Comparison of ENCODE assay signal across 8 cellular contexts in the genomic region with DNA sequence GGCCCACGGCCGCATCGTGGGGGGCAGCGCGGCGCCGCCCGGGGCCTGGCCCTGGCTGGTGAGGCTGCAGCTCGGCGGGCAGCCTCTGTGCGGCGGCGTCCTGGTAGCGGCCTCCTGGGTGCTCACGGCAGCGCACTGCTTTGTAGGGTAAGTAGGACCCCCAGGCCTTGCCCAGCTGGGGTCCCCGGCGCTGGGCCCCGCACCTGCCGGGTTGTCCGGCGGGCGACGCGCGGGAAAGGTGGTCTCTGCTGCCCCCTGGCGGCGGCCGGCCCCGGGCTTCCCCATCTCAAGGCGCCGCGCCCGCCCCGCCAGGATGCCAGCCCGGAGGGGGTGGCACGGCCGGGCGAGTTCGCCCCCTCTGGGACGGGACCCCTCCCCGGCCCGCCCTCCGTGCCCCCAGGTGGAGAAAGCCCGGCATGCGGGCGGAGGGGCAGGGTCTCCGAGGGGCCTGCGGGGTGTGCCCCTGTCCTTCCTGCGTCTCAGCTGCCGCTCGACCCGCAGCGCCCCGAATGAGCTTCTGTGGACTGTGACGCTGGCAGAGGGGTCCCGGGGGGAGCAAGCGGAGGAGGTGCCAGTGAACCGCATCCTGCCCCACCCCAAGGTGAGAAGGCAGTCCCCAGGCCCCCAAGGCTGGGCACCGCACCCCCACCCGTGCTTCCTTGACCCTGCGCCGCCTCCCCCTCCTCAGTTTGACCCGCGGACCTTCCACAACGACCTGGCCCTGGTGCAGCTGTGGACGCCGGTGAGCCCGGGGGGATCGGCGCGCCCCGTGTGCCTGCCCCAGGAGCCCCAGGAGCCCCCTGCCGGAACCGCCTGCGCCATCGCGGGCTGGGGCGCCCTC. TPM values are rescaled to one million over a fixed set of nuclear protein-coding genes. Genes with fewer than 3 reads are reported as not detected.
A peak's percentile ranks its signal among the peaks of the same experiment; 100 is the strongest.
DNase-seq lines count a peak whose midpoint lies in the region; ATAC-seq and TF ChIP-seq lines count a peak whose summit lies in the region.

No MANE protein-coding gene starts in this region.

- TF ChIP-seq CTCF in CD4-positive, alpha-beta T cell (IDR thresholded peaks at IDR 0.05), result peak; percentile 79
- peak; percentile 90 for TF ChIP-seq CTCF in coronary artery (IDR thresholded peaks at IDR 0.05)

- H3K9me3 Mint-ChIP-seq in CD4-positive, alpha-beta T cell, result no peaks in the 10 kb centered on the region
- no peaks in the 10 kb centered on the region for H3K9me3 Mint-ChIP-seq in activated CD4-positive, alpha-beta T cell treated with anti-CD3 and anti-CD28 coated beads for 36 hours (ENCODE audit: low read depth)

- H3K4me3 ChIP-seq in coronary artery, result peak overlapping the region; percentile 65

- peaks cover 6% of the 10 kb centered on the region for H3K4me1 Mint-ChIP-seq in CD4-positive, alpha-beta T cell (ENCODE audit: low read depth)
- peaks cover 6% of the 10 kb centered on the region for H3K4me1 Mint-ChIP-seq in activated CD4-positive, alpha-beta T cell treated with anti-CD3 and anti-CD28 coated beads for 36 hours

- no peaks in the 10 kb centered on the region for H3K36me3 Mint-ChIP-seq in CD4-positive, alpha-beta T cell (ENCODE audit: low read depth)
- no peaks in the 10 kb centered on the region for H3K36me3 Mint-ChIP-seq in activated CD4-positive, alpha-beta T cell treated with anti-CD3 and anti-CD28 coated beads for 36 hours (ENCODE audit: low read depth)

- H3K27ac Mint-ChIP-seq in CD4-positive, alpha-beta T cell, result no peak overlapping the region
- no peak overlapping the region for H3K27ac Mint-ChIP-seq in activated CD4-positive, alpha-beta T cell treated with anti-CD3 and anti-CD28 coated beads for 36 hours

- intact Hi-C loops in CD4-positive, alpha-beta T cell (cut with DNase I, micrococcal nuclease), result loop anchor here (2.0 to 10.0 kb wide), 4 partner anchors 75 to 615 kb away; a partner anchor contains a TSS
- intact Hi-C loops in activated CD4-positive, alpha-beta T cell treated with anti-CD3 and anti-CD28 coated beads for 36 hours (cut with DNase I, micrococcal nuclease), result loop anchor here (1.0 to 5.0 kb wide), 5 partner anchors 19 to 615 kb away; a partner anchor contains a TSS

- peaks cover 44% of the 10 kb centered on the region for H3K27me3 ChIP-seq in CD4-positive, alpha-beta T cell (ENCODE audit: control insufficient read depth, insufficient read depth, low read length)

- CTCF ChIA-PET in CD4-positive, alpha-beta T cell (lab: Charles Lee), result interaction anchor here (0.8 to 1.1 kb wide), 3 partner anchors 28 to 622 kb away, joined by 3 to 4 read pairs (median 3); a partner anchor contains a TSS
- CTCF ChIA-PET in activated CD4-positive, alpha-beta T cell treated with anti-CD3 and anti-CD28 coated beads for 36 hours (lab: Charles Lee), result interaction anchor here (0.6 to 1.4 kb wide), 5 partner anchors 9 to 1253 kb away, joined by 3 to 4 read pairs (median 3); no protein-coding TSS in a partner anchor

- no peak overlapping the region for H3K27ac ChIP-seq in CD4-positive, alpha-beta T cell (ENCODE audit: low read depth, low read length)
- no peak overlapping the region for H3K27ac ChIP-seq in coronary artery

- POLR2A ChIA-PET in CD4-positive, alpha-beta T cell (lab: Charles Lee), result no interaction called here
- POLR2A ChIA-PET in activated CD4-positive, alpha-beta T cell treated with anti-CD3 and anti-CD28 coated beads for 36 hours (lab: Charles Lee), result no interaction called here

- no peaks in the 10 kb centered on the region for H3K9me3 ChIP-seq in CD4-positive, alpha-beta T cell (ENCODE audit: control insufficient read depth, low read length)

- H3K4me3 Mint-ChIP-seq in CD4-positive, alpha-beta T cell, result no peak overlapping the region
- H3K4me3 Mint-ChIP-seq in activated CD4-positive, alpha-beta T cell treated with anti-CD3 and anti-CD28 coated beads for 36 hours, result no peak overlapping the region

- peak; percentile 36 to 79 (median 63) for DNase-seq in CD4-positive, alpha-beta T cell
- DNase-seq in activated CD4-positive, alpha-beta T cell treated with anti-CD3 and anti-CD28 coated beads for 36 hours, result peak; percentile 84
- DNase-seq in coronary artery (ENCODE audit: low spot score) (no peak), midbrain (lab: John Stamatoyannopoulos, UW) (peak; percentile 47)
- peak; percentile 32 to 52 for DNase-seq in stimulated activated CD8-positive, alpha-beta memory T cell treated with anti-CD3 and anti-CD28 coated beads, Interleukin-7, amount 100 ng/mL, for 1 hour (ENCODE audit: low read depth in 2 of 2)

- ATAC-seq in CD4-positive, alpha-beta T cell (ENCODE audit: poor library complexity), result peak; percentile 76
- ATAC-seq in HG02678 (IDR thresholded peaks at IDR 0.05; ENCODE audit: unreplicated experiment) (peak; percentile 48), GM19452 (IDR thresholded peaks at IDR 0.05; ENCODE audit: unreplicated experiment) (no peak), GM18517 (IDR thresholded peaks at IDR 0.05; ENCODE audit: unreplicated experiment) (no peak)
- peak; percentile 70 for ATAC-seq in activated CD4-positive, alpha-beta T cell treated with anti-CD3 and anti-CD28 coated beads for 36 hours

- H3K27me3 Mint-ChIP-seq in CD4-positive, alpha-beta T cell, result peaks cover 53% of the 10 kb centered on the region
- H3K27me3 Mint-ChIP-seq in activated CD4-positive, alpha-beta T cell treated with anti-CD3 and anti-CD28 coated beads for 36 hours, result peaks cover 26% of the 10 kb centered on the region

RNA-seq across cellular contexts. Expression of a gene that starts 2.0 kb away (rescaled TPM):
- not detected for total RNA-seq in CD4-positive, alpha-beta T cell
- total RNA-seq in activated CD4-positive, alpha-beta T cell treated with anti-CD3 and anti-CD28 coated beads for 36 hours, result not detected

RNA-seq across cellular contexts. Expression of a gene that starts 3.7 kb away (rescaled TPM):
- not detected for total RNA-seq in CD4-positive, alpha-beta T cell
- total RNA-seq in activated CD4-positive, alpha-beta T cell treated with anti-CD3 and anti-CD28 coated beads for 36 hours, result not detected

RNA-seq across cellular contexts. Expression of a gene that starts 17.3 kb away (rescaled TPM):
- total RNA-seq in CD4-positive, alpha-beta T cell, result not detected
- total RNA-seq in activated CD4-positive, alpha-beta T cell treated with anti-CD3 and anti-CD28 coated beads for 36 hours, result not detected

RNA-seq across cellular contexts. Expression of a gene that starts 28.1 kb away (rescaled TPM):
- 10 to 100 TPM; 22.1 to 22.2 TPM for total RNA-seq in CD4-positive, alpha-beta T cell
- 1 to 10 TPM; 7.6 to 7.9 TPM for total RNA-seq in activated CD4-positive, alpha-beta T cell treated with anti-CD3 and anti-CD28 coated beads for 36 hours

RNA-seq across cellular contexts. Expression of a gene that starts 28.3 kb away (rescaled TPM):
- total RNA-seq in CD4-positive, alpha-beta T cell, result 10 to 100 TPM; 45.9 to 46.0 TPM
- 10 to 100 TPM; 57.0 to 68.0 TPM for total RNA-seq in activated CD4-positive, alpha-beta T cell treated with anti-CD3 and anti-CD28 coated beads for 36 hours

Comparison
In these comparisons a context has a peak if more than half of its experiments do, and no peak if none do; other contexts are left out.
1. ATAC-seq: peak in CD4-positive, alpha-beta T cell (single experiment), HG02678 (single experiment) and activated CD4-positive, alpha-beta T cell treated with anti-CD3 and anti-CD28 coated beads for 36 hours (single experiment); none in GM19452 (single experiment) and GM18517 (single experiment).